Comparison of ENCODE assay signal across 23 cellular contexts in genomic region chr18:66083078-66083477, GRCh38.
"Had no signal": no experiment of that assay in that cellular context is flagged by ENCODE, and none has a peak within 500 bp of the region (broad histone marks: within the 10 kb centered on the region; RNA-seq: fewer than 3 reads in every experiment).

No MANE protein-coding gene starts in this region.

- H3K9me3 ChIP-seq: colonic mucosa, esophagus squamous epithelium, gastrocnemius medialis, left lung, lower lobe of right lung, mucosa of descending colon had no signal

- H3K27ac ChIP-seq: colonic mucosa, epithelial cell of prostate, esophagus squamous epithelium, gastrocnemius medialis, heart right ventricle, left lung, lower lobe of right lung had no signal

- H3K4me1 ChIP-seq: colonic mucosa, esophagus squamous epithelium, gastrocnemius medialis, left lung, lower lobe of right lung had no signal

- H3K27me3 ChIP-seq: colonic mucosa, esophagus squamous epithelium, gastrocnemius medialis, heart right ventricle, left lung had no signal

- ATAC-seq: effector memory CD8-positive, alpha-beta T cell; esophagus mucosa; gastrocnemius medialis; heart right ventricle; left cardiac atrium; left lung; left ventricle myocardium superior; lower lobe of right lung; mucosa of descending colon had no signal

- DNase-seq: colonic mucosa; cortex of kidney; effector CD8-positive, alpha-beta T cell; effector memory CD8-positive, alpha-beta T cell; endodermal cell; erythroblast; esophagus squamous epithelium; foreskin fibroblast; foreskin melanocyte; gastrocnemius medialis; glutamatergic neuron; head of caudate nucleus; heart right ventricle; hippocampal formation; left cardiac atrium; left lung; left ventricle myocardium superior; lower lobe of right lung; mesenchymal stem cell; mucosa of descending colon; naive B cell had no signal

- H3K36me3 ChIP-seq: colonic mucosa, esophagus squamous epithelium, gastrocnemius medialis, heart right ventricle, left lung, lower lobe of right lung had no signal

- H3K4me3 ChIP-seq: colonic mucosa, esophagus squamous epithelium, gastrocnemius medialis, heart right ventricle, left lung, lower lobe of right lung, mucosa of descending colon had no signal
